ENCODE assay signal across 18 cellular contexts in genomic region chr2:128585706-128586105, GRCh38.
DNase-seq lines count a peak whose midpoint lies in the region; ATAC-seq and TF ChIP-seq lines count a peak whose summit lies in the region.
"Had no signal": no experiment of that assay in that cellular context is flagged by ENCODE, and none has a peak within 500 bp of the region (broad histone marks: within the 10 kb centered on the region; RNA-seq: fewer than 3 reads in every experiment).

No MANE protein-coding gene starts in this region.

- no peak overlapping the region for H3K18ac ChIP-seq in mesenchymal stem cell (ENCODE audit: low read depth in 1 of 2, low read length in 2 of 2)

- H3K27me3 ChIP-seq in BJ (ENCODE audit: control insufficient read depth, insufficient read depth, low read length), result no peaks in the 10 kb centered on the region
- no peaks in the 10 kb centered on the region for H3K27me3 ChIP-seq in PC-3 (ENCODE audit: low read length)
- peaks cover 0 to 20% of the 10 kb centered on the region in 2 experiments for H3K27me3 ChIP-seq in mesenchymal stem cell (ENCODE audit: control insufficient read depth in 1 of 2, insufficient read depth in 1 of 2, low read length in 2 of 2)
- H3K27me3 ChIP-seq: uterus had no signal

- H2BK15ac ChIP-seq in mesenchymal stem cell (ENCODE audit: low read depth, poor library complexity, severe bottlenecking), result no peak overlapping the region

- no peaks in the 10 kb centered on the region for H4K20me1 ChIP-seq in PC-3 (ENCODE audit: low read length)

- peaks cover 4% of the 10 kb centered on the region for H3F3A ChIP-seq in PC-3 (ENCODE audit: low read length, unreplicated experiment)

- no peak for TF ChIP-seq CTCF in BJ (IDR thresholded peaks at IDR 0.05; ENCODE audit: insufficient read depth, low read depth, low read length)
- TF ChIP-seq CTCF in PC-3 (conservative IDR thresholded peaks at IDR 0.05; ENCODE audit: low read depth, low read length), result no peak
- TF ChIP-seq CTCF in epithelial cell of esophagus (IDR thresholded peaks at IDR 0.05; ENCODE audit: insufficient read depth, low read depth, low read length, missing control alignments), result no peak

- CTCF ChIA-PET in BJ (lab: Yijun Ruan, JAX), result interaction anchor here (0.6 kb wide), 1 partner anchor 286 kb away, joined by 3 read pairs; no protein-coding TSS in a partner anchor
- CTCF ChIA-PET in PC-3 (lab: Charles Lee), result no interaction called here

- H3K23ac ChIP-seq in mesenchymal stem cell (ENCODE audit: low read length in 2 of 2), result no peak overlapping the region

- no CpG with 5 or more reads among the region's 3 CpGs for WGBS in mesenchymal stem cell

- H3K79me2 ChIP-seq in PC-3 (ENCODE audit: low read length), result no peaks in the 10 kb centered on the region

- BruUV-seq in PC-3 (replicated peaks; lab: Mats Ljungman, UMichigan), result no TSS peak

- peaks cover 10% of the 10 kb centered on the region for H3K27me3 Mint-ChIP-seq in activated T-helper 1 cell treated with anti-CD3 and anti-CD28 coated beads, Interleukin-12 subunit alpha, Interleukin-12 subunit beta, Interleukin-2, Interleukin-4 antibody, amounts not matched to agents 30 ng/mL and 10 ng/mL and 1 ng/mL, durations not matched to agents 14 hours and 24 hours and 36 hours (ENCODE audit: insufficient read depth)

- peak overlapping the region; percentile 70; the same call in 1 of the 2 replicates for H3K27ac ChIP-seq in PC-3 (ENCODE audit: low read length)
- H3K27ac ChIP-seq in mesenchymal stem cell (ENCODE audit: low read length, poor library complexity, severe bottlenecking), result no peak overlapping the region
- H3K27ac ChIP-seq: SK-N-MC, uterus had no signal

- peaks cover 19% of the 10 kb centered on the region for H3K4me1 ChIP-seq in PC-3 (ENCODE audit: insufficient read depth, low read length)
- H3K4me1 ChIP-seq in mesenchymal stem cell (ENCODE audit: control insufficient read depth, insufficient read depth, low read depth, low read length), result no peaks in the 10 kb centered on the region
- H3K4me1 ChIP-seq: uterus had no signal

- peak; percentile 93 for ATAC-seq in PC-3
- no peak for ATAC-seq in HG03460 (IDR thresholded peaks at IDR 0.05; ENCODE audit: unreplicated experiment)
- ATAC-seq in left cardiac atrium, result no peak
- ATAC-seq: left lobe of liver; naive thymus-derived CD4-positive, alpha-beta T cell had no signal

- H3K79me1 ChIP-seq in mesenchymal stem cell (replicated peaks; ENCODE audit: low read length, poor library complexity, severe bottlenecking), result no peaks in the 10 kb centered on the region

- H3K27ac Mint-ChIP-seq in activated T-helper 1 cell treated with anti-CD3 and anti-CD28 coated beads, Interleukin-12 subunit alpha, Interleukin-12 subunit beta, Interleukin-2, Interleukin-4 antibody, amounts not matched to agents 30 ng/mL and 10 ng/mL and 1 ng/mL, durations not matched to agents 14 hours and 24 hours and 36 hours, result no peak overlapping the region
- H3K27ac Mint-ChIP-seq: CD4-positive, CD25-positive, alpha-beta regulatory T cell; naive thymus-derived CD4-positive, alpha-beta T cell had no signal

- POLR2A ChIA-PET in BJ (lab: Charles Lee), result interaction anchor here (0.6 kb wide), 1 partner anchor 117 kb away, joined by 4 read pairs; no protein-coding TSS in a partner anchor
- POLR2A ChIA-PET in PC-3 (lab: Charles Lee; ENCODE audit: unreplicated experiment), result no interaction called here

- no peak overlapping the region for H2BK5ac ChIP-seq in mesenchymal stem cell (ENCODE audit: low read depth, low read length, poor library complexity, severe bottlenecking)

- no peaks in the 10 kb centered on the region for H3K36me3 Mint-ChIP-seq in activated T-helper 1 cell treated with anti-CD3 and anti-CD28 coated beads, Interleukin-12 subunit alpha, Interleukin-12 subunit beta, Interleukin-2, Interleukin-4 antibody, amounts not matched to agents 30 ng/mL and 10 ng/mL and 1 ng/mL, durations not matched to agents 14 hours and 24 hours and 36 hours (ENCODE audit: low read depth)
- H3K36me3 Mint-ChIP-seq: CD4-positive, CD25-positive, alpha-beta regulatory T cell; naive thymus-derived CD4-positive, alpha-beta T cell had no signal

- no peaks in the 10 kb centered on the region for H3K9me3 Mint-ChIP-seq in activated T-helper 1 cell treated with anti-CD3 and anti-CD28 coated beads, Interleukin-12 subunit alpha, Interleukin-12 subunit beta, Interleukin-2, Interleukin-4 antibody, amounts not matched to agents 30 ng/mL and 10 ng/mL and 1 ng/mL, durations not matched to agents 14 hours and 24 hours and 36 hours

- no peak overlapping the region for H3K4me3 Mint-ChIP-seq in activated T-helper 1 cell treated with anti-CD3 and anti-CD28 coated beads, Interleukin-12 subunit alpha, Interleukin-12 subunit beta, Interleukin-2, Interleukin-4 antibody, amounts not matched to agents 30 ng/mL and 10 ng/mL and 1 ng/mL, durations not matched to agents 14 hours and 24 hours and 36 hours
- H3K4me3 Mint-ChIP-seq: CD4-positive, CD25-positive, alpha-beta regulatory T cell; naive thymus-derived CD4-positive, alpha-beta T cell had no signal

- no peak overlapping the region for H3K9ac ChIP-seq in PC-3 (ENCODE audit: low read length)
- no peak overlapping the region for H3K9ac ChIP-seq in mesenchymal stem cell (ENCODE audit: low read length)

- H3K14ac ChIP-seq in mesenchymal stem cell (ENCODE audit: low read length in 2 of 2), result no peak overlapping the region

- no peaks in the 10 kb centered on the region for H3K4me1 Mint-ChIP-seq in activated T-helper 1 cell treated with anti-CD3 and anti-CD28 coated beads, Interleukin-12 subunit alpha, Interleukin-12 subunit beta, Interleukin-2, Interleukin-4 antibody, amounts not matched to agents 30 ng/mL and 10 ng/mL and 1 ng/mL, durations not matched to agents 14 hours and 24 hours and 36 hours (ENCODE audit: low read depth)
- H3K4me1 Mint-ChIP-seq: CD4-positive, CD25-positive, alpha-beta regulatory T cell had no signal

- 0 out of 2 replicates have a peak, but pooled peaks cover 8% of the 10 kb centered on the region for H3K9me3 ChIP-seq in PC-3 (ENCODE audit: low read length)
- no peaks in the 10 kb centered on the region for H3K9me3 ChIP-seq in mesenchymal stem cell (ENCODE audit: control insufficient read depth, low read length)
- H3K9me3 ChIP-seq: uterus had no signal

- no peak overlapping the region for H3K4ac ChIP-seq in mesenchymal stem cell (ENCODE audit: low read depth in 1 of 2, low read length in 2 of 2)

- peak; percentile 22 for DNase-seq in BJ (ENCODE audit: low read depth)
- DNase-seq in PC-3, result peak; percentile 94
- peak; percentile 76 for DNase-seq in epithelial cell of esophagus (ENCODE audit: low read depth)
- peak; percentile 72 for DNase-seq in mesenchymal stem cell
- no peak for DNase-seq in activated T-helper 1 cell treated with anti-CD3 and anti-CD28 coated beads, Interleukin-12 subunit alpha, Interleukin-12 subunit beta, Interleukin-2, Interleukin-4 antibody, amounts not matched to agents 30 ng/mL and 10 ng/mL and 1 ng/mL, durations not matched to agents 14 hours and 24 hours and 36 hours (ENCODE audit: low spot score)
- DNase-seq in A172 (ENCODE audit: low spot score), result no peak
- DNase-seq in left cardiac atrium, result no peak
- DNase-seq: activated CD8-positive, alpha-beta memory T cell treated with anti-CD3 and anti-CD28 coated beads, Interleukin-2, amount 50 U/mL, for 4 hours; CD4-positive, CD25-positive, alpha-beta regulatory T cell; GDM1; glutamatergic neuron; H7; naive thymus-derived CD4-positive, alpha-beta T cell; NK-92 treated with Interleukin-12 subunit alpha and Interleukin-12 subunit beta, amount 100 ng/mL, for 24 hours; uterus had no signal

- H2AFZ ChIP-seq in PC-3 (ENCODE audit: low read length) (no peak overlapping the region), mesenchymal stem cell (ENCODE audit: low read depth, low read length) (no peak overlapping the region)

- H2BK12ac ChIP-seq in mesenchymal stem cell (ENCODE audit: low read length in 2 of 2), result no peak overlapping the region

- H3K4me2 ChIP-seq in PC-3 (ENCODE audit: low read length), result no peak overlapping the region
- no peak overlapping the region for H3K4me2 ChIP-seq in mesenchymal stem cell (ENCODE audit: low read length, poor library complexity, severe bottlenecking)

- no peak overlapping the region for H3K4me3 ChIP-seq in BJ (ENCODE audit: low read depth, low read length)
- no peak overlapping the region for H3K4me3 ChIP-seq in PC-3 (ENCODE audit: low read length)
- no peak overlapping the region for H3K4me3 ChIP-seq in epithelial cell of esophagus (ENCODE audit: low read length)
- no peak overlapping the region for H3K4me3 ChIP-seq in mesenchymal stem cell (ENCODE audit: insufficient read depth in 1 of 2, low read depth in 1 of 2, low read length in 2 of 2)
- H3K4me3 ChIP-seq: SK-N-MC, uterus had no signal

- intact Hi-C loops in PC-3 (cut with micrococcal nuclease), result no loop called here
- intact Hi-C loops in activated T-helper 1 cell treated with anti-CD3 and anti-CD28 coated beads, Interleukin-12 subunit alpha, Interleukin-12 subunit beta, Interleukin-2, Interleukin-4 antibody, amounts not matched to agents 30 ng/mL and 10 ng/mL and 1 ng/mL, durations not matched to agents 14 hours and 24 hours and 36 hours (cut with micrococcal nuclease), result no loop called here
- intact Hi-C loops in left cardiac atrium (cut with DNase I), result no loop called here

- H4K8ac ChIP-seq in mesenchymal stem cell (ENCODE audit: low read length), result no peak overlapping the region

- no peak overlapping the region for H2BK120ac ChIP-seq in mesenchymal stem cell (ENCODE audit: low read depth, low read length)

- no peak overlapping the region for H2AK5ac ChIP-seq in mesenchymal stem cell (ENCODE audit: low read length, severe bottlenecking)

- H4K91ac ChIP-seq in mesenchymal stem cell (ENCODE audit: low read length), result no peak overlapping the region

- H3K9me2 ChIP-seq in PC-3 (replicated peaks; ENCODE audit: low read length), result no peaks in the 10 kb centered on the region

- no peaks in the 10 kb centered on the region for H3K36me3 ChIP-seq in BJ (ENCODE audit: control insufficient read depth, insufficient read depth, low read length)
- H3K36me3 ChIP-seq in PC-3 (ENCODE audit: low read depth, low read length), result no peaks in the 10 kb centered on the region
- H3K36me3 ChIP-seq in mesenchymal stem cell (ENCODE audit: control insufficient read depth in 1 of 2, insufficient read depth in 2 of 2, low read depth in 1 of 2, low read length in 2 of 2), result no peaks in the 10 kb centered on the region
- H3K36me3 ChIP-seq: uterus had no signal

Comparison
In these comparisons a context has a peak if more than half of its experiments do, and no peak if none do; other contexts are left out.
1. DNase-seq: peak in BJ (single experiment), PC-3 (single experiment), epithelial cell of esophagus (single experiment) and mesenchymal stem cell (single experiment); none in activated T-helper 1 cell treated with anti-CD3 and anti-CD28 coated beads, Interleukin-12 subunit alpha, Interleukin-12 subunit beta, Interleukin-2, Interleukin-4 antibody, amounts not matched to agents 30 ng/mL and 10 ng/mL and 1 ng/mL, durations not matched to agents 14 hours and 24 hours and 36 hours (single experiment), A172 (single experiment) and left cardiac atrium (single experiment).